ENCODE assay signal across 2 cellular contexts in the genomic region with DNA sequence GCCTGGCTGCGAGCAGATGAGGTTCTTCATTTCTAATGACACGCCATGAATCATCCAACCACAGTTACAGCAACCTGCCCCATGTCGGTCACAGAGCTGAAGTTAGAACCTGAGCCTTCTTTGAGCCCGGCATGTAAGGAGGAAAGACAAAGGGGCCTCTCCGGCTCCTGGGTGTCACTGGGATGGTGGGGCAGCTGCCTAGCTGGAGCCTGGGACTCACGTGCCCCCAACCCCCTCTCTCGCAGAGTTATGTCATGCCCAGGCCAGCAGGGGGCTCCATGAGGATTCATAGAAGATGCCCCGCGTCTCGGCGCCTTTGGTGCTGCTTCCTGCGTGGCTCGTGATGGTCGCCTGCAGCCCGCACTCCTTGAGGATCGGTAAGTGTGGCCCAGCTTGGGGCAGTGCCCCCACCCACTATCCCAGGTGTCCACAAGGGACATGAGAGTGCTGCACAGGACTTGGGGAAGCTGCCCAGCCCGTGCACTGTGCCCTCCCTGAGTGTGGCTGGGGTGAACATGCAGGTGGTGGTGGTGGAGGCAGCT.
TF ChIP-seq lines count a peak whose summit lies in the region.

No MANE protein-coding gene starts in this region.

TF ChIP-seq in GM23338, 12 proteins besides CTCF, POLR2A, EP300 and RAD21:
- TF ChIP-seq, protein P1, sequence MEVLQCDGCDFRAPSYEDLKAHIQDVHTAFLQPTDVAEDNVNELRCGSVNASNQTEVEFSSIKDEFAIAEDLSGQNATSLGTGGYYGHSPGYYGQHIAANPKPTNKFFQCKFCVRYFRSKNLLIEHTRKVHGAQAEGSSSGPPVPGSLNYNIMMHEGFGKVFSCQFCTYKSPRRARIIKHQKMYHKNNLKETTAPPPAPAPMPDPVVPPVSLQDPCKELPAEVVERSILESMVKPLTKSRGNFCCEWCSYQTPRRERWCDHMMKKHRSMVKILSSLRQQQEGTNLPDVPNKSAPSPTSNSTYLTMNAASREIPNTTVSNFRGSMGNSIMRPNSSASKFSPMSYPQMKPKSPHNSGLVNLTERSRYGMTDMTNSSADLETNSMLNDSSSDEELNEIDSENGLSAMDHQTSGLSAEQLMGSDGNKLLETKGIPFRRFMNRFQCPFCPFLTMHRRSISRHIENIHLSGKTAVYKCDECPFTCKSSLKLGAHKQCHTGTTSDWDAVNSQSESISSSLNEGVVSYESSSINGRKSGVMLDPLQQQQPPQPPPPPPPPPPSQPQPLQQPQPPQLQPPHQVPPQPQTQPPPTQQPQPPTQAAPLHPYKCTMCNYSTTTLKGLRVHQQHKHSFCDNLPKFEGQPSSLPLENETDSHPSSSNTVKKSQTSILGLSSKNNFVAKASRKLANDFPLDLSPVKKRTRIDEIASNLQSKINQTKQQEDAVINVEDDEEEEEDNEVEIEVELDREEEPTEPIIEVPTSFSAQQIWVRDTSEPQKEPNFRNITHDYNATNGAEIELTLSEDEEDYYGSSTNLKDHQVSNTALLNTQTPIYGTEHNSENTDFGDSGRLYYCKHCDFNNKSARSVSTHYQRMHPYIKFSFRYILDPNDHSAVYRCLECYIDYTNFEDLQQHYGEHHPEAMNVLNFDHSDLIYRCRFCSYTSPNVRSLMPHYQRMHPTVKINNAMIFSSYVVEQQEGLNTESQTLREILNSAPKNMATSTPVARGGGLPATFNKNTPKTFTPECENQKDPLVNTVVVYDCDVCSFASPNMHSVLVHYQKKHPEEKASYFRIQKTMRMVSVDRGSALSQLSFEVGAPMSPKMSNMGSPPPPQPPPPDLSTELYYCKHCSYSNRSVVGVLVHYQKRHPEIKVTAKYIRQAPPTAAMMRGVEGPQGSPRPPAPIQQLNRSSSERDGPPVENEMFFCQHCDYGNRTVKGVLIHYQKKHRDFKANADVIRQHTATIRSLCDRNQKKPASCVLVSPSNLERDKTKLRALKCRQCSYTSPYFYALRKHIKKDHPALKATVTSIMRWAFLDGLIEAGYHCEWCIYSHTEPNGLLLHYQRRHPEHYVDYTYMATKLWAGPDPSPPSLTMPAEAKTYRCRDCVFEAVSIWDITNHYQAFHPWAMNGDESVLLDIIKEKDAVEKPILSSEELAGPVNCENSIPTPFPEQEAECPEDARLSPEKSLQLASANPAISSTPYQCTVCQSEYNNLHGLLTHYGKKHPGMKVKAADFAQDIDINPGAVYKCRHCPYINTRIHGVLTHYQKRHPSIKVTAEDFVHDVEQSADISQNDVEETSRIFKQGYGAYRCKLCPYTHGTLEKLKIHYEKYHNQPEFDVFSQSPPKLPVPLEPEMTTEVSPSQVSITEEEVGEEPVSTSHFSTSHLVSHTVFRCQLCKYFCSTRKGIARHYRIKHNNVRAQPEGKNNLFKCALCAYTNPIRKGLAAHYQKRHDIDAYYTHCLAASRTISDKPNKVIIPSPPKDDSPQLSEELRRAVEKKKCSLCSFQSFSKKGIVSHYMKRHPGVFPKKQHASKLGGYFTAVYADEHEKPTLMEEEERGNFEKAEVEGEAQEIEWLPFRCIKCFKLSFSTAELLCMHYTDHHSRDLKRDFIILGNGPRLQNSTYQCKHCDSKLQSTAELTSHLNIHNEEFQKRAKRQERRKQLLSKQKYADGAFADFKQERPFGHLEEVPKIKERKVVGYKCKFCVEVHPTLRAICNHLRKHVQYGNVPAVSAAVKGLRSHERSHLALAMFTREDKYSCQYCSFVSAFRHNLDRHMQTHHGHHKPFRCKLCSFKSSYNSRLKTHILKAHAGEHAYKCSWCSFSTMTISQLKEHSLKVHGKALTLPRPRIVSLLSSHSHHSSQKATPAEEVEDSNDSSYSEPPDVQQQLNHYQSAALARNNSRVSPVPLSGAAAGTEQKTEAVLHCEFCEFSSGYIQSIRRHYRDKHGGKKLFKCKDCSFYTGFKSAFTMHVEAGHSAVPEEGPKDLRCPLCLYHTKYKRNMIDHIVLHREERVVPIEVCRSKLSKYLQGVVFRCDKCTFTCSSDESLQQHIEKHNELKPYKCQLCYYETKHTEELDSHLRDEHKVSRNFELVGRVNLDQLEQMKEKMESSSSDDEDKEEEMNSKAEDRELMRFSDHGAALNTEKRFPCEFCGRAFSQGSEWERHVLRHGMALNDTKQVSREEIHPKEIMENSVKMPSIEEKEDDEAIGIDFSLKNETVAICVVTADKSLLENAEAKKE (CRISPR knock-in tag; IDR thresholded peaks at IDR 0.05) = no peak
- TF ChIP-seq ZNF331 (CRISPR knock-in tag; IDR thresholded peaks at IDR 0.05; ENCODE audit: low read depth) (no peak), EZH2 (IDR thresholded peaks at IDR 0.05; ENCODE audit: low read depth, unreplicated experiment) (no peak), ZNF114 (CRISPR knock-in tag; IDR thresholded peaks at IDR 0.05) (no peak)

TF ChIP-seq in H1, 55 proteins besides CTCF, POLR2A, EP300 and RAD21 (continued from another document):
- TF ChIP-seq, protein P2, sequence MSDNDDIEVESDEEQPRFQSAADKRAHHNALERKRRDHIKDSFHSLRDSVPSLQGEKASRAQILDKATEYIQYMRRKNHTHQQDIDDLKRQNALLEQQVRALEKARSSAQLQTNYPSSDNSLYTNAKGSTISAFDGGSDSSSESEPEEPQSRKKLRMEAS (IDR thresholded peaks at IDR 0.05) = peak; percentile 72
- TF ChIP-seq, protein P3, sequence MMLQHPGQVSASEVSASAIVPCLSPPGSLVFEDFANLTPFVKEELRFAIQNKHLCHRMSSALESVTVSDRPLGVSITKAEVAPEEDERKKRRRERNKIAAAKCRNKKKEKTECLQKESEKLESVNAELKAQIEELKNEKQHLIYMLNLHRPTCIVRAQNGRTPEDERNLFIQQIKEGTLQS (IDR thresholded peaks at IDR 0.05; ENCODE audit: insufficient read depth, low read depth, low read length) = 0 out of 2 replicates have a peak, but pooled peaks have one; percentile 28
- TF ChIP-seq RFX5 (IDR thresholded peaks at IDR 0.05; ENCODE audit: borderline replicate concordance, low read depth, low read length) (no peak), KDM4A (IDR thresholded peaks at IDR 0.05; ENCODE audit: low read depth, low read length, severe bottlenecking) (no peak), GABPA (IDR thresholded peaks at IDR 0.05; ENCODE audit: borderline replicate concordance, insufficient read depth, low read length) (0 out of 2 replicates have a peak, but pooled peaks have one; percentile 56), CBX5 (IDR thresholded peaks at IDR 0.05; ENCODE audit: low read depth, low read length) (no peak), POLR2AphosphoS5 (IDR thresholded peaks at IDR 0.05; ENCODE audit: low read depth, low read length) (no peak), RBBP5 (IDR thresholded peaks at IDR 0.05; ENCODE audit: borderline replicate concordance, low read depth, low read length) (no peak), GTF2F1 (IDR thresholded peaks at IDR 0.05; ENCODE audit: borderline replicate concordance, low read depth, low read length) (no peak), SRF (IDR thresholded peaks at IDR 0.05; ENCODE audit: low read depth, low read length) (no peak), HDAC2 (IDR thresholded peaks at IDR 0.05; ENCODE audit: borderline replicate concordance in 1 of 2, low read depth in 2 of 2, low read length in 2 of 2) (no peak), BACH1 (IDR thresholded peaks at IDR 0.05; ENCODE audit: low read length) (no peak), TEAD4 (IDR thresholded peaks at IDR 0.05; ENCODE audit: low read depth, low read length) (peak; percentile 27; the same call in 1 of the 2 replicates), KDM1A (IDR thresholded peaks at IDR 0.05; ENCODE audit: borderline replicate concordance, low read length) (no peak), HDAC6 (IDR thresholded peaks at IDR 0.05; ENCODE audit: low read depth, low read length) (no peak)
- TF ChIP-seq, protein P4, sequence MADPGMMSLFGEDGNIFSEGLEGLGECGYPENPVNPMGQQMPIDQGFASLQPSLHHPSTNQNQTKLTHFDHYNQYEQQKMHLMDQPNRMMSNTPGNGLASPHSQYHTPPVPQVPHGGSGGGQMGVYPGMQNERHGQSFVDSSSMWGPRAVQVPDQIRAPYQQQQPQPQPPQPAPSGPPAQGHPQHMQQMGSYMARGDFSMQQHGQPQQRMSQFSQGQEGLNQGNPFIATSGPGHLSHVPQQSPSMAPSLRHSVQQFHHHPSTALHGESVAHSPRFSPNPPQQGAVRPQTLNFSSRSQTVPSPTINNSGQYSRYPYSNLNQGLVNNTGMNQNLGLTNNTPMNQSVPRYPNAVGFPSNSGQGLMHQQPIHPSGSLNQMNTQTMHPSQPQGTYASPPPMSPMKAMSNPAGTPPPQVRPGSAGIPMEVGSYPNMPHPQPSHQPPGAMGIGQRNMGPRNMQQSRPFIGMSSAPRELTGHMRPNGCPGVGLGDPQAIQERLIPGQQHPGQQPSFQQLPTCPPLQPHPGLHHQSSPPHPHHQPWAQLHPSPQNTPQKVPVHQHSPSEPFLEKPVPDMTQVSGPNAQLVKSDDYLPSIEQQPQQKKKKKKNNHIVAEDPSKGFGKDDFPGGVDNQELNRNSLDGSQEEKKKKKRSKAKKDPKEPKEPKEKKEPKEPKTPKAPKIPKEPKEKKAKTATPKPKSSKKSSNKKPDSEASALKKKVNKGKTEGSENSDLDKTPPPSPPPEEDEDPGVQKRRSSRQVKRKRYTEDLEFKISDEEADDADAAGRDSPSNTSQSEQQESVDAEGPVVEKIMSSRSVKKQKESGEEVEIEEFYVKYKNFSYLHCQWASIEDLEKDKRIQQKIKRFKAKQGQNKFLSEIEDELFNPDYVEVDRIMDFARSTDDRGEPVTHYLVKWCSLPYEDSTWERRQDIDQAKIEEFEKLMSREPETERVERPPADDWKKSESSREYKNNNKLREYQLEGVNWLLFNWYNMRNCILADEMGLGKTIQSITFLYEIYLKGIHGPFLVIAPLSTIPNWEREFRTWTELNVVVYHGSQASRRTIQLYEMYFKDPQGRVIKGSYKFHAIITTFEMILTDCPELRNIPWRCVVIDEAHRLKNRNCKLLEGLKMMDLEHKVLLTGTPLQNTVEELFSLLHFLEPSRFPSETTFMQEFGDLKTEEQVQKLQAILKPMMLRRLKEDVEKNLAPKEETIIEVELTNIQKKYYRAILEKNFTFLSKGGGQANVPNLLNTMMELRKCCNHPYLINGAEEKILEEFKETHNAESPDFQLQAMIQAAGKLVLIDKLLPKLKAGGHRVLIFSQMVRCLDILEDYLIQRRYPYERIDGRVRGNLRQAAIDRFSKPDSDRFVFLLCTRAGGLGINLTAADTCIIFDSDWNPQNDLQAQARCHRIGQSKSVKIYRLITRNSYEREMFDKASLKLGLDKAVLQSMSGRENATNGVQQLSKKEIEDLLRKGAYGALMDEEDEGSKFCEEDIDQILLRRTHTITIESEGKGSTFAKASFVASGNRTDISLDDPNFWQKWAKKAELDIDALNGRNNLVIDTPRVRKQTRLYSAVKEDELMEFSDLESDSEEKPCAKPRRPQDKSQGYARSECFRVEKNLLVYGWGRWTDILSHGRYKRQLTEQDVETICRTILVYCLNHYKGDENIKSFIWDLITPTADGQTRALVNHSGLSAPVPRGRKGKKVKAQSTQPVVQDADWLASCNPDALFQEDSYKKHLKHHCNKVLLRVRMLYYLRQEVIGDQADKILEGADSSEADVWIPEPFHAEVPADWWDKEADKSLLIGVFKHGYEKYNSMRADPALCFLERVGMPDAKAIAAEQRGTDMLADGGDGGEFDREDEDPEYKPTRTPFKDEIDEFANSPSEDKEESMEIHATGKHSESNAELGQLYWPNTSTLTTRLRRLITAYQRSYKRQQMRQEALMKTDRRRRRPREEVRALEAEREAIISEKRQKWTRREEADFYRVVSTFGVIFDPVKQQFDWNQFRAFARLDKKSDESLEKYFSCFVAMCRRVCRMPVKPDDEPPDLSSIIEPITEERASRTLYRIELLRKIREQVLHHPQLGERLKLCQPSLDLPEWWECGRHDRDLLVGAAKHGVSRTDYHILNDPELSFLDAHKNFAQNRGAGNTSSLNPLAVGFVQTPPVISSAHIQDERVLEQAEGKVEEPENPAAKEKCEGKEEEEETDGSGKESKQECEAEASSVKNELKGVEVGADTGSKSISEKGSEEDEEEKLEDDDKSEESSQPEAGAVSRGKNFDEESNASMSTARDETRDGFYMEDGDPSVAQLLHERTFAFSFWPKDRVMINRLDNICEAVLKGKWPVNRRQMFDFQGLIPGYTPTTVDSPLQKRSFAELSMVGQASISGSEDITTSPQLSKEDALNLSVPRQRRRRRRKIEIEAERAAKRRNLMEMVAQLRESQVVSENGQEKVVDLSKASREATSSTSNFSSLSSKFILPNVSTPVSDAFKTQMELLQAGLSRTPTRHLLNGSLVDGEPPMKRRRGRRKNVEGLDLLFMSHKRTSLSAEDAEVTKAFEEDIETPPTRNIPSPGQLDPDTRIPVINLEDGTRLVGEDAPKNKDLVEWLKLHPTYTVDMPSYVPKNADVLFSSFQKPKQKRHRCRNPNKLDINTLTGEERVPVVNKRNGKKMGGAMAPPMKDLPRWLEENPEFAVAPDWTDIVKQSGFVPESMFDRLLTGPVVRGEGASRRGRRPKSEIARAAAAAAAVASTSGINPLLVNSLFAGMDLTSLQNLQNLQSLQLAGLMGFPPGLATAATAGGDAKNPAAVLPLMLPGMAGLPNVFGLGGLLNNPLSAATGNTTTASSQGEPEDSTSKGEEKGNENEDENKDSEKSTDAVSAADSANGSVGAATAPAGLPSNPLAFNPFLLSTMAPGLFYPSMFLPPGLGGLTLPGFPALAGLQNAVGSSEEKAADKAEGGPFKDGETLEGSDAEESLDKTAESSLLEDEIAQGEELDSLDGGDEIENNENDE (IDR thresholded peaks at IDR 0.05; ENCODE audit: insufficient replicate concordance, low read length) = no peak
- TF ChIP-seq, protein P5, sequence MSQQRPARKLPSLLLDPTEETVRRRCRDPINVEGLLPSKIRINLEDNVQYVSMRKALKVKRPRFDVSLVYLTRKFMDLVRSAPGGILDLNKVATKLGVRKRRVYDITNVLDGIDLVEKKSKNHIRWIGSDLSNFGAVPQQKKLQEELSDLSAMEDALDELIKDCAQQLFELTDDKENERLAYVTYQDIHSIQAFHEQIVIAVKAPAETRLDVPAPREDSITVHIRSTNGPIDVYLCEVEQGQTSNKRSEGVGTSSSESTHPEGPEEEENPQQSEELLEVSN (IDR thresholded peaks at IDR 0.05) = no peak
